22 cellular contexts compared by ENCODE assay signal in genomic region chr20:10812738-10813327, GRCh38.
"Had no signal": no experiment of that assay in that cellular context is flagged by ENCODE, and none has a peak within 500 bp of the region (broad histone marks: within the 10 kb centered on the region; RNA-seq: fewer than 3 reads in every experiment).

No MANE protein-coding gene starts in this region.

- H3K4me3 ChIP-seq: SK-N-MC had no signal

- H3K27ac ChIP-seq: SK-N-MC had no signal

- DNase-seq: activated CD4-positive, alpha-beta memory T cell treated with anti-CD3 and anti-CD28 coated beads for 36 hours; activated CD4-positive, alpha-beta T cell treated with anti-CD3 and anti-CD28 coated beads, Interleukin-2, amount 10 ng/mL, durations not matched to agents 7 days and 5 days; activated CD4-positive, CD25-positive, alpha-beta regulatory T cell; activated CD8-positive, alpha-beta memory T cell treated with anti-CD3 and anti-CD28 coated beads for 24 hours; activated effector memory CD4-positive, alpha-beta T cell treated with anti-CD3 and anti-CD28 coated beads, Interleukin-2, amount 50 U/mL, for 16 hours; activated naive CD4-positive, alpha-beta T cell treated with Interleukin-2 at 50 U/mL for 16 hours; activated naive CD8-positive, alpha-beta T cell treated with anti-CD3 and anti-CD28 coated beads, Interleukin-2, amount 50 U/mL, for 24 hours; activated T-cell treated with anti-CD3 and anti-CD28 coated beads, Interleukin-2, amount 50 U/mL, for 4 hours; amniotic stem cell; Kasumi-1; KBM-7; NCI-H1105 treated with DMSO at 0.1 percent for 48 hours; NCI-H146; NCI-H187 treated with DMSO at 0.1 percent for 48 hours; NCI-H226; NCI-H526; NCI-H82; SIG-M5; T-cell; T-helper 2 cell; T1000 had no signal
